ENCODE assay signal across 3 cellular contexts in genomic region chr2:135985826-135986393, GRCh38.
TF ChIP-seq lines count a peak whose summit lies in the region.

No MANE protein-coding gene starts in this region.

TF ChIP-seq in SK-N-SH treated with all-trans-retinoic acid at 6 μM for 48 hours, 23 proteins besides CTCF, POLR2A, EP300 and RAD21 (continued from another document):
- TF ChIP-seq TSHZ2 (CRISPR knock-in tag; IDR thresholded peaks at IDR 0.05) (peak; percentile 52; the same call in 1 of the 2 replicates), ZFP3 (CRISPR knock-in tag; IDR thresholded peaks at IDR 0.05) (no peak)

TF ChIP-seq in GM12878, 131 proteins besides CTCF, POLR2A, EP300 and RAD21 (continued from another document and continues in another):
- TF ChIP-seq CEBPZ (IDR thresholded peaks at IDR 0.05; ENCODE audit: low read depth, low read length) (no peak), ATF2 (IDR thresholded peaks at IDR 0.05; ENCODE audit: low read length) (no peak), SRF (IDR thresholded peaks at IDR 0.05; ENCODE audit: low read depth in 2 of 2, low read length in 2 of 2) (no peak), IRF5 (IDR thresholded peaks at IDR 0.05; ENCODE audit: borderline replicate concordance) (no peak), ZBTB4 (CRISPR knock-in tag; IDR thresholded peaks at IDR 0.05) (no peak), LARP7 (IDR thresholded peaks at IDR 0.05) (no peak), ZNF217 (IDR thresholded peaks at IDR 0.05) (no peak), CBX3 (IDR thresholded peaks at IDR 0.05; ENCODE audit: borderline replicate concordance, low read depth) (no peak), REST (IDR thresholded peaks at IDR 0.05; ENCODE audit: low read depth, low read length) (no peak), SMAD1 (IDR thresholded peaks at IDR 0.05; ENCODE audit: low read depth, partially characterized antibody) (peak; percentile 28)

TF ChIP-seq in liver, 16 proteins besides CTCF, POLR2A, EP300 and RAD21 (continued from another document):
- TF ChIP-seq REST (IDR thresholded peaks at IDR 0.05) = no peak
